Comparison of ENCODE assay signal across 14 cellular contexts in the genomic region with DNA sequence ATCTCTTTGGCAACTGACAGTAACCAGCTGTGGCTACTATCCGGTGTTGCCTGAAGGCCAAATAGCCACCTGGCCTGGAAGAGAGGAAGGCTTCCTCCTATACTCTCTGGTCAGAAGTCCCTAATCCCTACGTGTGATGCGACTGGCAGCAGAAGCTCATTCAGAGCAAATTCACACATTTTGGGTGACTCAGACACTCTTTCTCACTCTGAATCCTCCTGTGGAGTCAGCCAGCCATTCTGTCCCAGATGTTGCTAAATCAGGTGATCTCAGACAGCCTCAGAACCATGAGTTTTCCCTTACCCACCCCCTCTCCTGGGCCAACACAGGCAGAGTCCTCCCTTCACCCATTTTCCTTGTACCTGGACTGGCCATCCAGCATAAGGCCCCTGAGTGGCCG. TPM values are rescaled to one million over a fixed set of nuclear protein-coding genes. Genes with fewer than 3 reads are reported as not detected.
DNase-seq lines count a peak whose midpoint lies in the region; ATAC-seq and TF ChIP-seq lines count a peak whose summit lies in the region.
"Had no signal": no experiment of that assay in that cellular context is flagged by ENCODE, and none has a peak within 500 bp of the region (broad histone marks: within the 10 kb centered on the region; RNA-seq: fewer than 3 reads in every experiment).

No MANE protein-coding gene starts in this region.

- H3K27ac Mint-ChIP-seq in stimulated activated naive CD8-positive, alpha-beta T cell treated with anti-CD3 and anti-CD28 coated beads, Interleukin-15, amount 100 ng/mL, for 72 hours: peak overlapping the region in 1 of 2 donors; percentile 6

- H3K4me3 ChIP-seq in cardiac muscle cell (no peak overlapping the region), heart right ventricle (no peak overlapping the region), MG63 (no peak overlapping the region), foreskin fibroblast (ENCODE audit: low read depth in 1 of 2, low read length in 2 of 2) (no peak overlapping the region), gastroesophageal sphincter (no peak overlapping the region)
- H3K4me3 ChIP-seq: testis had no signal

- H3K4me1 ChIP-seq in cardiac muscle cell (ENCODE audit: low read depth) (peaks cover 18% of the 10 kb centered on the region), heart right ventricle (no peaks in the 10 kb centered on the region), gastroesophageal sphincter (no peaks in the 10 kb centered on the region)
- H3K4me1 ChIP-seq: testis had no signal

- intact Hi-C loops in heart right ventricle (cut with DNase I): no loop called here

- TF ChIP-seq EP300 in gastroesophageal sphincter (IDR thresholded peaks at IDR 0.05): no peak

- H3K9me3 ChIP-seq in cardiac muscle cell (ENCODE audit: low read depth) (no peaks in the 10 kb centered on the region), heart right ventricle (no peaks in the 10 kb centered on the region), MG63 (no peaks in the 10 kb centered on the region), gastroesophageal sphincter (no peaks in the 10 kb centered on the region)
- H3K9me3 ChIP-seq: testis had no signal

- H3K27me3 Mint-ChIP-seq in stimulated activated naive CD8-positive, alpha-beta T cell treated with anti-CD3 and anti-CD28 coated beads, Interleukin-15, amount 100 ng/mL, for 72 hours: peaks cover 16% of the 10 kb centered on the region

- no peak overlapping the region for H3K4me3 Mint-ChIP-seq in stimulated activated naive CD8-positive, alpha-beta T cell treated with anti-CD3 and anti-CD28 coated beads, Interleukin-15, amount 100 ng/mL, for 72 hours
- H3K4me3 Mint-ChIP-seq: neural crest cell had no signal

- no peak for TF ChIP-seq POLR2A in gastroesophageal sphincter (IDR thresholded peaks at IDR 0.05)

- no peaks in the 10 kb centered on the region for H3K27me3 ChIP-seq in cardiac muscle cell
- H3K27me3 ChIP-seq in heart right ventricle: peaks cover 0 to 4% (median 0%) of the 10 kb centered on the region in 7 donors
- H3K27me3 ChIP-seq in MG63: no peaks in the 10 kb centered on the region
- no peaks in the 10 kb centered on the region for H3K27me3 ChIP-seq in gastroesophageal sphincter
- H3K27me3 ChIP-seq: testis had no signal

- H3K9me3 Mint-ChIP-seq in stimulated activated naive CD8-positive, alpha-beta T cell treated with anti-CD3 and anti-CD28 coated beads, Interleukin-15, amount 100 ng/mL, for 72 hours: no peaks in the 10 kb centered on the region
- H3K9me3 Mint-ChIP-seq: neural crest cell had no signal

- H3K27ac ChIP-seq in cardiac muscle cell (peak overlapping the region; percentile 53), heart right ventricle (no peak overlapping the region), gastroesophageal sphincter (no peak overlapping the region)
- H3K27ac ChIP-seq: testis had no signal

- WGBS in heart right ventricle, 2 donors: 59 to 62% methylated on average over 4 of the region's 4 CpGs
- WGBS in gastroesophageal sphincter (ENCODE audit: low coverage in 1 of 2), 2 donors: 77 to 83% methylated on average over 1 to 3 of the region's 4 CpGs

- no peak for ATAC-seq in heart right ventricle
- peak; percentile 54 for ATAC-seq in stimulated activated naive CD8-positive, alpha-beta T cell treated with anti-CD3 and anti-CD28 coated beads, Interleukin-15, amount 100 ng/mL, for 72 hours
- ATAC-seq in gastroesophageal sphincter: no peak
- ATAC-seq: HepG2 had no signal

- DNase-seq in cardiac muscle cell (ENCODE audit: low read depth in 1 of 2, low spot score in 1 of 2): no peak
- no peak for DNase-seq in heart right ventricle
- peak; percentile 5 for DNase-seq in MG63
- peak; percentile 1 to 4 for DNase-seq in foreskin fibroblast
- DNase-seq in stimulated activated naive CD8-positive, alpha-beta T cell treated with anti-CD3 and anti-CD28 coated beads, Interleukin-15, amount 100 ng/mL, for 72 hours: no peak
- no peak for DNase-seq in NAMALWA (ENCODE audit: low spot score)
- DNase-seq: AML-193, mesenchymal stem cell, NCI-H187, SIG-M5, testis had no signal

- peaks cover 7% of the 10 kb centered on the region for H3K4me1 Mint-ChIP-seq in stimulated activated naive CD8-positive, alpha-beta T cell treated with anti-CD3 and anti-CD28 coated beads, Interleukin-15, amount 100 ng/mL, for 72 hours

- H3K36me3 ChIP-seq in cardiac muscle cell (no peaks in the 10 kb centered on the region), heart right ventricle (no peaks in the 10 kb centered on the region), MG63 (no peaks in the 10 kb centered on the region), gastroesophageal sphincter (no peaks in the 10 kb centered on the region)

- TF ChIP-seq CTCF in cardiac muscle cell (IDR thresholded peaks at IDR 0.05; ENCODE audit: low read depth, low read length) (no peak), heart right ventricle (IDR thresholded peaks at IDR 0.05) (no peak), foreskin fibroblast (IDR thresholded peaks at IDR 0.05; ENCODE audit: low read depth, low read length) (no peak), gastroesophageal sphincter (IDR thresholded peaks at IDR 0.05) (no peak)

RNA-seq across cellular contexts. Expression of a gene that starts 34.7 kb away (rescaled TPM):
- total RNA-seq in cardiac muscle cell: 0.56 and 3.9 TPM in 2 replicates
- 1.0 and 1.6 TPM in 2 replicates for polyA plus RNA-seq in cardiac muscle cell
- total RNA-seq in heart right ventricle: under 1 TPM in 6 of 10 donors, not detected in 4; 0.15 to 0.25 (median 0.18) TPM
- under 1 TPM; 0.09 to 0.44 TPM for polyA plus RNA-seq in heart right ventricle
- total RNA-seq in MG63 (2014; rRNA removed; shearing (Covaris generic); ENCODE audit: low replicate concordance): not detected in 2 replicates
- under 1 TPM in 1 of 4 donors, not detected in 3; 0.45 TPM for total RNA-seq in gastroesophageal sphincter

RNA-seq across cellular contexts. Expression of a gene that starts 36.7 kb away (rescaled TPM):
- total RNA-seq in cardiac muscle cell (6.4 and 16.7 TPM in 2 replicates), heart right ventricle (1 to 10 TPM in 5 of 10 donors, under 1 TPM in 5; 0.20 to 3.7 (median 1.3) TPM), gastroesophageal sphincter (10 to 100 TPM in 1 of 4 donors, 1 to 10 TPM in 3; 1.9 to 18.3 (median 4.4) TPM)
- polyA plus RNA-seq in cardiac muscle cell (3.0 and 3.4 TPM in 2 replicates), heart right ventricle (under 1 TPM; 0.44 to 0.58 TPM)
- total RNA-seq in MG63 (2014; rRNA removed; shearing (Covaris generic); ENCODE audit: low replicate concordance): 8.8 and 31.6 TPM in 2 replicates

RNA-seq across cellular contexts. Expression of a gene that starts 49.7 kb away (rescaled TPM):
- total RNA-seq in cardiac muscle cell (113 and 167 TPM in 2 replicates), heart right ventricle (10 to 100 TPM; 39.2 to 59.0 (median 45.8) TPM), gastroesophageal sphincter (10 to 100 TPM; 71.1 to 91.0 (median 82.2) TPM)
- polyA plus RNA-seq in cardiac muscle cell (78.9 and 79.7 TPM in 2 replicates), heart right ventricle (10 to 100 TPM; 29.5 to 39.0 TPM)
- 28.2 and 34.4 TPM in 2 replicates for total RNA-seq in MG63 (2014; rRNA removed; shearing (Covaris generic); ENCODE audit: low replicate concordance)

RNA-seq across cellular contexts. Expression of a gene that starts 55.9 kb away (rescaled TPM):
- total RNA-seq in cardiac muscle cell (72.3 and 89.1 TPM in 2 replicates), heart right ventricle (10 to 100 TPM; 22.1 to 49.6 (median 26.3) TPM), gastroesophageal sphincter (10 to 100 TPM; 44.4 to 54.9 (median 51.5) TPM)
- polyA plus RNA-seq in cardiac muscle cell (91.4 and 95.6 TPM in 2 replicates), heart right ventricle (10 to 100 TPM; 37.5 to 66.6 TPM)
- 39.0 and 59.3 TPM in 2 replicates for total RNA-seq in MG63 (2014; rRNA removed; shearing (Covaris generic); ENCODE audit: low replicate concordance)

Comparison
In these comparisons a context has a peak if more than half of its experiments do, and no peak if none do; other contexts are left out.
1. DNase-seq: peak in MG63 (single experiment) and foreskin fibroblast (2 of 2); none in cardiac muscle cell (0 of 2), heart right ventricle (0 of 2), stimulated activated naive CD8-positive, alpha-beta T cell treated with anti-CD3 and anti-CD28 coated beads, Interleukin-15, amount 100 ng/mL, for 72 hours (0 of 2) and NAMALWA (single experiment).